In the genomic region with DNA sequence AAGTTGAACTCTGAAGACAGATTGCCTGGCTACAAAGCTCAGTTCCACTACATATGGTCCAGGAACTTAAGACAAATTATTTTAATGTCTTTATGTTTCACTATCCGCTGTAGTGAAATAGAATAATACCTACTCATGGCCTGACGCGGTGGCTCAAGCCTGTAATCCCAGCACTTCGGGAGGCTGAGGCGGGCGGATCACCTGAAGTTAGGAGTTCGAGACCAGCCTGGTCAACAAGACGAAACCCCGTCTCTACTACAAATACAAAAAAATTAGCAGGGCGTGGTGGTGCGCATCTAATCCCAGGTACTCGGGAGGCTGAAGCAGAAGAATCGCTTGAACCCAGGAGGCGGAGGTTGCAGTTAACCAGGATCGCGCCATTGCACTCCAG, we compare ENCODE assay signal across 8 cellular contexts. TPM values are rescaled to one million over a fixed set of nuclear protein-coding genes. Genes with fewer than 3 reads are reported as not detected.
DNase-seq lines count a peak whose midpoint lies in the region; ATAC-seq and TF ChIP-seq lines count a peak whose summit lies in the region.
"Not testable (repeated sequence)": the region's sequence is repeated elsewhere in the genome, so short reads cannot be mapped to it uniquely, and the experiment has no call there.
"Had no signal": no experiment of that assay in that cellular context is flagged by ENCODE, and none has a peak within 500 bp of the region (broad histone marks: within the 10 kb centered on the region; RNA-seq: fewer than 3 reads in every experiment).

No MANE protein-coding gene starts in this region.

- not testable (repeated sequence) for H3K36me3 Mint-ChIP-seq in T-cell, brain
- peaks cover 11% of the 10 kb centered on the region for H3K36me3 Mint-ChIP-seq in nephron progenitor cell (ENCODE audit: low read depth)

- WGBS in heart left ventricle, 4 donors: 91 to 98% (median 95%) methylated on average over 16 of the region's 16 CpGs

- not testable (repeated sequence) for H3K27me3 ChIP-seq in heart left ventricle, tibial artery

- H3K4me3 ChIP-seq in GM12875 (ENCODE audit: low read depth, low read length) (peak overlapping the region; percentile 57), heart left ventricle (peak overlapping the region; percentile 43 to 99 (median 90)), tibial artery (peak overlapping the region; percentile 84 to 92)

- H3K9me3 ChIP-seq in heart left ventricle, tibial artery: not testable (repeated sequence)

- H3K4me1 ChIP-seq in heart left ventricle: peaks cover 3 to 29% (median 16%) of the 10 kb centered on the region in 12 donors
- H3K4me1 ChIP-seq in tibial artery: peaks cover 0 to 25% (median 14%) of the 10 kb centered on the region in 4 donors

- H3K36me3 ChIP-seq in heart left ventricle: peaks cover 0 to 22% (median 18%) of the 10 kb centered on the region in 9 donors
- H3K36me3 ChIP-seq in tibial artery: peaks cover 0 to 14% (median 11%) of the 10 kb centered on the region in 3 donors

- H3K27ac Mint-ChIP-seq in T-cell (peak overlapping the region; percentile 86 to 88), brain (peak overlapping the region; percentile 81 to 98 (median 95)), nephron progenitor cell (peak overlapping the region; percentile 93)

- not testable (repeated sequence) for TF ChIP-seq CTCF in GM12875 (IDR thresholded peaks at IDR 0.05; ENCODE audit: borderline replicate concordance, insufficient read depth, low read depth, low read length); brain (conservative IDR thresholded peaks at IDR 0.05); heart left ventricle (IDR thresholded peaks at IDR 0.05); nephron progenitor cell (IDR thresholded peaks at IDR 0.05); tibial artery (IDR thresholded peaks at IDR 0.05)

- not testable (repeated sequence) for TF ChIP-seq POLR2A in heart left ventricle (IDR thresholded peaks at IDR 0.05)

- H3K9me3 Mint-ChIP-seq in T-cell, brain, nephron progenitor cell: not testable (repeated sequence)

- peak overlapping the region; percentile 88 to 97 (median 93) for H3K4me3 Mint-ChIP-seq in T-cell
- peak overlapping the region; percentile 98 to 100 (median 99) for H3K4me3 Mint-ChIP-seq in brain
- H3K4me3 Mint-ChIP-seq in nephron progenitor cell: peak overlapping the region; percentile 98

- intact Hi-C loops in heart left ventricle (cut with DNase I): loop anchor here in 2 of 10 donors (2.0 to 10.0 kb wide), 2 partner anchors 36 to 90 kb away; a partner anchor contains a TSS
- intact Hi-C loops in tibial artery (cut with DNase I; ENCODE audit: low total_unique reads): not testable (repeated sequence)

- CTCF ChIA-PET in T-cell (lab: Charles Lee): not testable (repeated sequence)

- not testable (repeated sequence) for H3K27me3 Mint-ChIP-seq in T-cell
- H3K27me3 Mint-ChIP-seq in brain (peaks cover 13% of the 10 kb centered on the region), nephron progenitor cell (ENCODE audit: low read depth, poor library complexity) (peaks cover 14% of the 10 kb centered on the region)

- ATAC-seq in T-cell (replicated peaks in 1 of 4); heart left ventricle: not testable (repeated sequence)

- POLR2A ChIA-PET in T-cell (lab: Charles Lee): interaction anchor here (0.6 to 1.5 kb wide), 5 partner anchors 37 to 245 kb away, joined by 3 to 5 read pairs (median 3); a partner anchor contains a TSS

- not testable (repeated sequence) for DNase-seq in T-cell, heart left ventricle, nephron progenitor cell, tibial artery

- peak overlapping the region in 10 of 12 donors; percentile 80 to 95 (median 87) for H3K27ac ChIP-seq in heart left ventricle
- H3K27ac ChIP-seq in tibial artery: peak overlapping the region; percentile 87 to 92

- peaks cover 15 to 30% (median 15%) of the 10 kb centered on the region in 3 donors for H3K4me1 Mint-ChIP-seq in T-cell
- H3K4me1 Mint-ChIP-seq in brain: peaks cover 31% of the 10 kb centered on the region
- H3K4me1 Mint-ChIP-seq in nephron progenitor cell: peaks cover 27% of the 10 kb centered on the region

RNA-seq across cellular contexts. Expression of a gene that starts 0.6 kb away (rescaled TPM):
- total RNA-seq in T-cell: 10 to 100 TPM; 55.6 to 71.7 (median 65.3) TPM
- 140 TPM for polyA plus RNA-seq in brain (ENCODE audit: insufficient read depth, low read depth, low replicate concordance)
- total RNA-seq in heart left ventricle: 100 to 1,000 TPM in 4 of 9 donors, 10 to 100 TPM in 5; 66.9 to 122 (median 96.1) TPM
- 100 to 1,000 TPM; 143 to 144 TPM for polyA plus RNA-seq in heart left ventricle

RNA-seq across cellular contexts. Expression of a gene that starts 23.1 kb away (rescaled TPM):
- total RNA-seq in T-cell (not detected), heart left ventricle (not detected)
- polyA plus RNA-seq in brain (ENCODE audit: insufficient read depth, low read depth, low replicate concordance) (not detected), heart left ventricle (not detected)
- total RNA-seq: Daoy, mucosa of descending colon had no signal

RNA-seq across cellular contexts. Expression of a gene that starts 37.0 kb away (rescaled TPM):
- 10 to 100 TPM; 78.2 to 98.4 (median 91.6) TPM for total RNA-seq in T-cell
- polyA plus RNA-seq in brain (ENCODE audit: insufficient read depth, low read depth, low replicate concordance): 73.5 TPM
- total RNA-seq in heart left ventricle: 10 to 100 TPM; 31.1 to 59.0 (median 41.0) TPM
- polyA plus RNA-seq in heart left ventricle: 10 to 100 TPM; 19.3 to 56.8 TPM

RNA-seq across cellular contexts. Expression of a gene that starts 51.9 kb away (rescaled TPM):
- total RNA-seq in T-cell: 1 to 10 TPM in 1 of 5 donors, under 1 TPM in 2, not detected in 2; 0.43 to 1.4 (median 0.61) TPM
- polyA plus RNA-seq in brain (ENCODE audit: insufficient read depth, low read depth, low replicate concordance): not detected
- total RNA-seq in heart left ventricle: not detected
- under 1 TPM in 1 of 2 donors, not detected in 1; 0.01 TPM for polyA plus RNA-seq in heart left ventricle

RNA-seq across cellular contexts. Expression of a gene that starts 52.7 kb away (rescaled TPM):
- total RNA-seq in T-cell (10 to 100 TPM; 29.3 to 45.9 (median 35.2) TPM), heart left ventricle (1,000 to 10,000 TPM in 1 of 9 donors, 100 to 1,000 TPM in 8; 225 to 1,147 (median 370) TPM)
- polyA plus RNA-seq in brain (ENCODE audit: insufficient read depth, low read depth, low replicate concordance) (329 TPM), heart left ventricle (1,000 to 10,000 TPM in 1 of 2 donors, 100 to 1,000 TPM in 1; 638 to 1,709 TPM)
